Comparison of ENCODE assay signal across 15 cellular contexts in genomic region chr7:125255793-125256192, GRCh38.
A peak's percentile ranks its signal among the peaks of the same experiment; 100 is the strongest.
DNase-seq lines count a peak whose midpoint lies in the region; ATAC-seq, FAIRE-seq and TF ChIP-seq lines count a peak whose summit lies in the region.
"Had no signal": no experiment of that assay in that cellular context is flagged by ENCODE, and none has a peak within 500 bp of the region (broad histone marks: within the 10 kb centered on the region; RNA-seq: fewer than 3 reads in every experiment).

No MANE protein-coding gene starts in this region.

- no peak overlapping the region for H3K27ac Mint-ChIP-seq in activated T-helper 1 cell treated with anti-CD3 and anti-CD28 coated beads, Interleukin-12 subunit alpha, Interleukin-12 subunit beta, Interleukin-2, Interleukin-4 antibody, amounts not matched to agents 30 ng/mL and 10 ng/mL and 1 ng/mL, durations not matched to agents 14 hours and 24 hours and 36 hours
- H3K27ac Mint-ChIP-seq: IgD-negative memory B cell had no signal

- POLR2A ChIA-PET in IMR-90 (lab: Charles Lee; ENCODE audit: unreplicated experiment) = no interaction called here
- POLR2A ChIA-PET in K562 (lab: Yijun Ruan, JAX) = no interaction called here

- no peak overlapping the region for H2BK20ac ChIP-seq in IMR-90 (ENCODE audit: low read depth, low read length)

- TF ChIP-seq POLR2A in IMR-90 (IDR thresholded peaks at IDR 0.05; ENCODE audit: low read depth, low read length) (no peak), K562 (conservative IDR thresholded peaks at IDR 0.05) (no peak)

- no peak overlapping the region for H3K18ac ChIP-seq in IMR-90 (ENCODE audit: low read depth, low read length)

- DNase-seq in IMR-90 (no peak), K562 (ENCODE audit: extremely low read depth in 1 of 4, low spot score in 3 of 4) (no peak), kidney tubule cell (ENCODE audit: low spot score) (peak; percentile 44), superior temporal gyrus (ENCODE audit: extremely low spot score) (no peak), HuH-7 (ENCODE audit: low spot score) (no peak), DMS153 treated with DMSO at 0.1 percent for 48 hours (lab: John Stamatoyannopoulos, UW; ENCODE audit: unreplicated experiment) (no peak)
- no peak for DNase-seq in activated T-helper 1 cell treated with anti-CD3 and anti-CD28 coated beads, Interleukin-12 subunit alpha, Interleukin-12 subunit beta, Interleukin-2, Interleukin-4 antibody, amounts not matched to agents 30 ng/mL and 10 ng/mL and 1 ng/mL, durations not matched to agents 14 hours and 24 hours and 36 hours (ENCODE audit: low spot score)
- DNase-seq: Caco-2; NCI-H1436 treated with DMSO at 0.1 percent for 48 hours; NCI-H2081 treated with DMSO at 0.1 percent for 48 hours; NCI-H2227 treated with DMSO at 0.1 percent for 48 hours; NK-92 treated with Interleukin-12 subunit alpha and Interleukin-12 subunit beta, amount 100 ng/mL, for 24 hours had no signal

- TF ChIP-seq RAD21 in IMR-90 (IDR thresholded peaks at IDR 0.05; ENCODE audit: low read length) (no peak), K562 (CRISPR knock-in tag; conservative IDR thresholded peaks at IDR 0.05 in 1 of 2, IDR thresholded peaks at IDR 0.05 in 1 of 2) (no peak)

- H3K23ac ChIP-seq in IMR-90 (ENCODE audit: low read depth, low read length) = no peak overlapping the region

- H3K4me3 Mint-ChIP-seq in activated T-helper 1 cell treated with anti-CD3 and anti-CD28 coated beads, Interleukin-12 subunit alpha, Interleukin-12 subunit beta, Interleukin-2, Interleukin-4 antibody, amounts not matched to agents 30 ng/mL and 10 ng/mL and 1 ng/mL, durations not matched to agents 14 hours and 24 hours and 36 hours = no peak overlapping the region
- H3K4me3 Mint-ChIP-seq: IgD-negative memory B cell had no signal

- no peak overlapping the region for H4K91ac ChIP-seq in IMR-90 (ENCODE audit: insufficient read depth, low read depth, low read length)

- TF ChIP-seq EP300 in K562 (IDR thresholded peaks at IDR 0.05; ENCODE audit: low read length) = no peak

- H3K36me3 ChIP-seq in IMR-90 (ENCODE audit: control insufficient read depth, insufficient read depth, low read length) (no peaks in the 10 kb centered on the region), K562 (ENCODE audit: control insufficient read depth, insufficient read depth, low read length) (no peaks in the 10 kb centered on the region)

- no peak overlapping the region for H3K14ac ChIP-seq in IMR-90 (replicated peaks; ENCODE audit: low read depth, low read length)

- H3K27me3 ChIP-seq in IMR-90 (ENCODE audit: control insufficient read depth, insufficient read depth, low read length) (no peaks in the 10 kb centered on the region), K562 (ENCODE audit: control insufficient read depth in 2 of 2, insufficient read depth in 2 of 2, low read length in 2 of 2) (no peaks in the 10 kb centered on the region)

- ATAC-seq in IMR-90 (ENCODE audit: low read depth) = no peak
- peak; percentile 45; the same call in 2 of the 3 replicates for ATAC-seq in K562
- ATAC-seq: A549 had no signal

- H4K5ac ChIP-seq in IMR-90 (ENCODE audit: low read depth, low read length) = no peak overlapping the region

- intact Hi-C loops in IMR-90 (cut with micrococcal nuclease) = no loop called here
- intact Hi-C loops in K562 (cut with micrococcal nuclease) = no loop called here
- intact Hi-C loops in activated T-helper 1 cell treated with anti-CD3 and anti-CD28 coated beads, Interleukin-12 subunit alpha, Interleukin-12 subunit beta, Interleukin-2, Interleukin-4 antibody, amounts not matched to agents 30 ng/mL and 10 ng/mL and 1 ng/mL, durations not matched to agents 14 hours and 24 hours and 36 hours (cut with micrococcal nuclease) = no loop called here

- no peak overlapping the region for H2AK9ac ChIP-seq in IMR-90 (replicated peaks; ENCODE audit: low read depth, low read length, poor library complexity)

- in situ Hi-C loops in IMR-90 (cut with MboI; ENCODE audit: low sequenced_read_pairs) (no loop called here), K562 (cut with MboI) (no loop called here)

- no peak overlapping the region for H2BK15ac ChIP-seq in IMR-90 (ENCODE audit: low read depth, low read length)

- no peaks in the 10 kb centered on the region for H3K79me2 ChIP-seq in K562 (ENCODE audit: control insufficient read depth, insufficient read depth, low read length)

- no peak overlapping the region for H3K4ac ChIP-seq in IMR-90 (ENCODE audit: low read depth, low read length)

- no peak overlapping the region for H3K56ac ChIP-seq in IMR-90 (ENCODE audit: extremely low read depth, insufficient read depth, low read length)

- H2AK5ac ChIP-seq in IMR-90 (ENCODE audit: low read depth, low read length) = no peak overlapping the region

- H2BK120ac ChIP-seq in IMR-90 (ENCODE audit: low read depth, low read length) = no peak overlapping the region

- H3K36me3 Mint-ChIP-seq in activated T-helper 1 cell treated with anti-CD3 and anti-CD28 coated beads, Interleukin-12 subunit alpha, Interleukin-12 subunit beta, Interleukin-2, Interleukin-4 antibody, amounts not matched to agents 30 ng/mL and 10 ng/mL and 1 ng/mL, durations not matched to agents 14 hours and 24 hours and 36 hours (ENCODE audit: low read depth) = no peaks in the 10 kb centered on the region
- H3K36me3 Mint-ChIP-seq: IgD-negative memory B cell had no signal

- H3K4me2 ChIP-seq in IMR-90 (ENCODE audit: low read depth, low read length) = no peak overlapping the region
- H3K4me2 ChIP-seq in K562 (ENCODE audit: insufficient read depth, low read length) = no peak overlapping the region
- H3K4me2 ChIP-seq: A549 had no signal

- no peaks in the 10 kb centered on the region for H3K9me1 ChIP-seq in IMR-90 (ENCODE audit: insufficient read depth, low read length)
- H3K9me1 ChIP-seq in K562 (ENCODE audit: control insufficient read depth, insufficient read depth, low read length) = no peaks in the 10 kb centered on the region

- no peaks in the 10 kb centered on the region for H3K79me1 ChIP-seq in IMR-90 (ENCODE audit: low read depth in 1 of 2, low read length in 2 of 2)

- CTCF ChIA-PET in IMR-90 (lab: Yijun Ruan, JAX) = no interaction called here
- CTCF ChIA-PET in K562 (lab: Yijun Ruan, JAX; ENCODE audit: low intra/inter-chr PET ratio) = no interaction called here

- H3K9me3 Mint-ChIP-seq in activated T-helper 1 cell treated with anti-CD3 and anti-CD28 coated beads, Interleukin-12 subunit alpha, Interleukin-12 subunit beta, Interleukin-2, Interleukin-4 antibody, amounts not matched to agents 30 ng/mL and 10 ng/mL and 1 ng/mL, durations not matched to agents 14 hours and 24 hours and 36 hours = no peaks in the 10 kb centered on the region
- H3K9me3 Mint-ChIP-seq: IgD-negative memory B cell had no signal

- no peak for FAIRE-seq in K562 (lab: Jason Lieb, UNC)
- FAIRE-seq: A549 had no signal

- no peak for TF ChIP-seq CTCF in 22Rv1 (IDR thresholded peaks at IDR 0.05)
- no peak for TF ChIP-seq CTCF in IMR-90 (conservative IDR thresholded peaks at IDR 0.05; ENCODE audit: low read depth, low read length)
- no peak for TF ChIP-seq CTCF in K562 (IDR thresholded peaks at IDR 0.05 in 2 of 3, conservative IDR thresholded peaks at IDR 0.05 in 1 of 3; ENCODE audit: insufficient read depth in 2 of 3, low read depth in 1 of 3, low read length in 3 of 3)

- no CpG with 5 or more reads among the region's 3 CpGs for WGBS in IMR-90 (ENCODE audit: extremely low coverage in 2 of 2, insufficient read length in 1 of 2), 2 experiments
- 9% methylated on average over 3 of the region's 3 CpGs for WGBS in K562 (ENCODE audit: insufficient coverage, low coverage, missing lambda C conversion rate)

- H3K9me3 ChIP-seq in IMR-90 (ENCODE audit: control insufficient read depth, insufficient read depth, low read length) (peaks cover 1% of the 10 kb centered on the region; the same call in 1 of the 2 replicates), K562 (replicated peaks; ENCODE audit: control insufficient read depth, insufficient read depth, low read depth, low read length) (no peaks in the 10 kb centered on the region)
- H3K9me3 ChIP-seq: A549, Caco-2 had no signal

- H4K20me1 ChIP-seq in IMR-90 (ENCODE audit: insufficient read depth, low read length) (no peaks in the 10 kb centered on the region), K562 (replicated peaks; ENCODE audit: control insufficient read depth, insufficient read depth, low read length) (no peaks in the 10 kb centered on the region)

- no peak overlapping the region for H3K9ac ChIP-seq in IMR-90 (ENCODE audit: low read depth, low read length)
- H3K9ac ChIP-seq in K562 (ENCODE audit: insufficient read depth in 1 of 2, low read depth in 2 of 2, low read length in 2 of 2) = no peak overlapping the region

- no peak overlapping the region for H2BK5ac ChIP-seq in IMR-90 (ENCODE audit: low read depth, low read length, poor library complexity, severe bottlenecking)

- dilution Hi-C loops in IMR-90 (cut with HindIII; ENCODE audit: low sequenced_read_pairs, unreplicated experiment) = no loop called here

- no peak overlapping the region for H4K8ac ChIP-seq in IMR-90 (ENCODE audit: low read depth in 2 of 2, low read length in 2 of 2)

- peak overlapping the region; percentile 73 for H3K27ac ChIP-seq in 22Rv1
- H3K27ac ChIP-seq in IMR-90 (ENCODE audit: insufficient read depth, low read length) = no peak overlapping the region
- no peak overlapping the region for H3K27ac ChIP-seq in K562 (ENCODE audit: extremely low read depth, low read depth, low read length)
- H3K27ac ChIP-seq: A549 had no signal

- no TSS peak for BruUV-seq in IMR-90 (replicated peaks; lab: Mats Ljungman, UMichigan)
- BruUV-seq in K562 (replicated peaks; lab: Mats Ljungman, UMichigan) = no TSS peak

- no peaks in the 10 kb centered on the region for H3K4me1 Mint-ChIP-seq in activated T-helper 1 cell treated with anti-CD3 and anti-CD28 coated beads, Interleukin-12 subunit alpha, Interleukin-12 subunit beta, Interleukin-2, Interleukin-4 antibody, amounts not matched to agents 30 ng/mL and 10 ng/mL and 1 ng/mL, durations not matched to agents 14 hours and 24 hours and 36 hours (ENCODE audit: low read depth)

- H3K4me3 ChIP-seq in IMR-90 (ENCODE audit: insufficient read depth, low read depth, low read length) = no peak overlapping the region
- H3K4me3 ChIP-seq in K562 = no peak overlapping the region
- H3K4me3 ChIP-seq: A549 had no signal

- no peak overlapping the region for H2AFZ ChIP-seq in IMR-90 (replicated peaks; ENCODE audit: low read length, poor library complexity)
- H2AFZ ChIP-seq in K562 (ENCODE audit: low read depth, low read length) = no peak overlapping the region

- no peaks in the 10 kb centered on the region for H3K4me1 ChIP-seq in IMR-90 (ENCODE audit: control insufficient read depth, insufficient read depth, low read length)
- no peaks in the 10 kb centered on the region; a peak in 1 of 5 replicates for H3K4me1 ChIP-seq in K562 (replicated peaks in 1 of 2; ENCODE audit: control insufficient read depth in 2 of 2, insufficient read depth in 2 of 2, low read length in 2 of 2)
- H3K4me1 ChIP-seq: A549, Caco-2 had no signal

- no peaks in the 10 kb centered on the region for H3K27me3 Mint-ChIP-seq in activated T-helper 1 cell treated with anti-CD3 and anti-CD28 coated beads, Interleukin-12 subunit alpha, Interleukin-12 subunit beta, Interleukin-2, Interleukin-4 antibody, amounts not matched to agents 30 ng/mL and 10 ng/mL and 1 ng/mL, durations not matched to agents 14 hours and 24 hours and 36 hours (ENCODE audit: insufficient read depth)
- H3K27me3 Mint-ChIP-seq: IgD-negative memory B cell had no signal

TF ChIP-seq in K562, 482 proteins besides CTCF, POLR2A, EP300 and RAD21 (continues in another document):
- no peak for TF ChIP-seq TCF3 (CRISPR knock-in tag; IDR thresholded peaks at IDR 0.05)
